In genomic region chr19:50648659-50649058, GRCh38 we compare ENCODE assay signal across 22 cellular contexts. TPM values are rescaled to one million over a fixed set of nuclear protein-coding genes. Genes with fewer than 3 reads are reported as not detected.
"Had no signal": no experiment of that assay in that cellular context is flagged by ENCODE, and none has a peak within 500 bp of the region (broad histone marks: within the 10 kb centered on the region; RNA-seq: fewer than 3 reads in every experiment).

No MANE protein-coding gene starts in this region.

- H3K4me2 ChIP-seq: KMS-11 had no signal

- DNase-seq: Kasumi-1, MM.1S, NCI-H1092 treated with DMSO at 0.1 percent for 48 hours, NCI-H1436, NCI-H187, NCI-H2029, NCI-H2081 treated with DMSO at 0.1 percent for 48 hours, NCI-H2171 treated with DMSO at 0.1 percent for 48 hours, NCI-H345, NCI-H524, NCI-H774, PC-3, SHP77 treated with DMSO at 0.1 percent for 48 hours, SJCRH30, T-helper 1 cell had no signal

- H3K27ac ChIP-seq: HL-60, KMS-11, SJCRH30 had no signal

- H3K4me3 ChIP-seq: K562, SJCRH30 had no signal

- H3K36me3 ChIP-seq: SJCRH30 had no signal

- H3K9me3 ChIP-seq: SJCRH30 had no signal

- ATAC-seq: PC-3, Right ventricle myocardium inferior had no signal

- H3K4me1 ChIP-seq: SJCRH30 had no signal

- H3K9ac ChIP-seq: KMS-11 had no signal

RNA-seq across cellular contexts. Expression of gene C19orf81, which starts 0.6 kb away (rescaled TPM):
- total RNA-seq: RPMI7951, SJCRH30 had no signal

RNA-seq across cellular contexts. Expression of gene SYT3, which starts 9.0 kb away (rescaled TPM):
- total RNA-seq: M059J, RPMI7951 had no signal
- polyA plus RNA-seq: IgD-negative memory B cell had no signal
